8 cellular contexts compared by ENCODE assay signal in genomic region chr1:173868266-173869107, GRCh38. TPM values are rescaled to one million over a fixed set of nuclear protein-coding genes. Genes with fewer than 3 reads are reported as not detected.
DNase-seq lines count a peak whose midpoint lies in the region; ATAC-seq and TF ChIP-seq lines count a peak whose summit lies in the region.

Gene ZBTB37, plus strand, starts transcription at chr1:173868380. Its CDS starts 1,846 bp downstream, at chr1:173870226.

- intact Hi-C loops in CD4-positive, alpha-beta T cell (cut with DNase I, micrococcal nuclease): loop anchor here (1.0 to 5.0 kb wide), 8 partner anchors 44 to 1338 kb away; partner anchors contain the start of genes CENPL (in 2 of the 2), DARS2 (in 2 of the 2), KLHL20 (in 2 of the 2) and CACYBP (in 1 of the 2)

- peak within 1 kb of the TSS; percentile 93 for H3K4me3 Mint-ChIP-seq in CD4-positive, alpha-beta T cell
- H3K4me3 Mint-ChIP-seq in effector memory CD8-positive, alpha-beta T cell: peak within 1 kb of the TSS; percentile 88 to 99

- peaks cover 88% of the 10 kb centered on the region for H3K4me1 Mint-ChIP-seq in CD4-positive, alpha-beta T cell (ENCODE audit: low read depth)
- peaks cover 56 to 74% of the 10 kb centered on the region in 2 donors for H3K4me1 Mint-ChIP-seq in effector memory CD8-positive, alpha-beta T cell (ENCODE audit: low read depth in 2 of 2)

- H3K27me3 Mint-ChIP-seq in CD4-positive, alpha-beta T cell: no peaks in the 10 kb centered on the region
- no peaks in the 10 kb centered on the region for H3K27me3 Mint-ChIP-seq in effector memory CD8-positive, alpha-beta T cell

- H3K27ac Mint-ChIP-seq in CD4-positive, alpha-beta T cell: peak within 1 kb of the TSS; percentile 95
- H3K27ac Mint-ChIP-seq in effector memory CD8-positive, alpha-beta T cell: peak within 1 kb of the TSS; percentile 96 to 97

- TF ChIP-seq CTCF in CD4-positive, alpha-beta T cell (IDR thresholded peaks at IDR 0.05): no peak

- DNase-seq in CD4-positive, alpha-beta T cell: peak; percentile 79 to 92 (median 87)
- DNase-seq in HT-29 (ENCODE audit: low spot score): peak; percentile 91
- DNase-seq in NK-92 (lab: John Stamatoyannopoulos, UW; ENCODE audit: unreplicated experiment): peak; percentile 21
- peak; percentile 97 for DNase-seq in activated CD8-positive, alpha-beta memory T cell treated with anti-CD3 and anti-CD28 coated beads for 24 hours
- peak; percentile 72 to 80 (median 80) for DNase-seq in effector memory CD8-positive, alpha-beta T cell
- peak; percentile 63 for DNase-seq in midbrain (lab: John Stamatoyannopoulos, UW)
- peak; percentile 74 to 90 for DNase-seq in stimulated activated CD8-positive, alpha-beta memory T cell treated with anti-CD3 and anti-CD28 coated beads, Interleukin-2, amount 100 ng/mL, for 1 hour (ENCODE audit: low read depth in 2 of 2)

- no peaks in the 10 kb centered on the region for H3K27me3 ChIP-seq in CD4-positive, alpha-beta T cell (ENCODE audit: control insufficient read depth, insufficient read depth, low read length)

- peak within 1 kb of the TSS; percentile 96 for H3K27ac ChIP-seq in CD4-positive, alpha-beta T cell (ENCODE audit: low read depth, low read length)

- no peaks in the 10 kb centered on the region for H3K9me3 ChIP-seq in CD4-positive, alpha-beta T cell (ENCODE audit: control insufficient read depth, low read length)

- CTCF ChIA-PET in CD4-positive, alpha-beta T cell (lab: Charles Lee): interaction anchor here (0.9 to 1.4 kb wide), 2 partner anchors 14 to 439 kb away, joined by 3 to 4 read pairs; no protein-coding TSS in a partner anchor

- H3K36me3 Mint-ChIP-seq in CD4-positive, alpha-beta T cell (ENCODE audit: low read depth): peaks cover 81% of the 10 kb centered on the region
- H3K36me3 Mint-ChIP-seq in effector memory CD8-positive, alpha-beta T cell (ENCODE audit: insufficient read depth): peaks cover 63% of the 10 kb centered on the region

- POLR2A ChIA-PET in CD4-positive, alpha-beta T cell (lab: Charles Lee): interaction anchor here (0.6 to 7.9 kb wide), 35 partner anchors 8 to 1437 kb away, joined by 3 to 96 read pairs (median 4); partner anchors contain the start of genes CACYBP, CENPL, DARS2 and KLHL20

- ATAC-seq in CD4-positive, alpha-beta T cell (ENCODE audit: poor library complexity): peak; percentile 50
- peak; percentile 64 for ATAC-seq in GM21360 (IDR thresholded peaks at IDR 0.05; ENCODE audit: unreplicated experiment)
- ATAC-seq in effector memory CD8-positive, alpha-beta T cell (replicated peaks): peak; percentile 54

- no peaks in the 10 kb centered on the region for H3K9me3 Mint-ChIP-seq in CD4-positive, alpha-beta T cell
- no peaks in the 10 kb centered on the region for H3K9me3 Mint-ChIP-seq in effector memory CD8-positive, alpha-beta T cell

RNA-seq across cellular contexts. Expression of gene ZBTB37, which starts in this region (rescaled TPM):
- 10 to 100 TPM; 15.1 to 16.0 TPM for total RNA-seq in CD4-positive, alpha-beta T cell
- total RNA-seq in HT-29 (2014; rRNA removed; shearing (Covaris generic)): 2.0 and 2.6 TPM in 2 replicates

Comparison
In these comparisons a context has a peak if more than half of its experiments do, and no peak if none do; other contexts are left out.
1. Peak in every context shown above with its lines: DNase-seq, ATAC-seq and H3K27ac ChIP-seq.
2. DNase-seq: peak in every context shown above with its lines; median percentile 97 in activated CD8-positive, alpha-beta memory T cell treated with anti-CD3 and anti-CD28 coated beads for 24 hours; 91 in HT-29; 87 in CD4-positive, alpha-beta T cell; 82 in stimulated activated CD8-positive, alpha-beta memory T cell treated with anti-CD3 and anti-CD28 coated beads, Interleukin-2, amount 100 ng/mL, for 1 hour; 80 in effector memory CD8-positive, alpha-beta T cell; 63 in midbrain; 21 in NK-92.